13 cellular contexts compared by ENCODE assay signal in the genomic region with DNA sequence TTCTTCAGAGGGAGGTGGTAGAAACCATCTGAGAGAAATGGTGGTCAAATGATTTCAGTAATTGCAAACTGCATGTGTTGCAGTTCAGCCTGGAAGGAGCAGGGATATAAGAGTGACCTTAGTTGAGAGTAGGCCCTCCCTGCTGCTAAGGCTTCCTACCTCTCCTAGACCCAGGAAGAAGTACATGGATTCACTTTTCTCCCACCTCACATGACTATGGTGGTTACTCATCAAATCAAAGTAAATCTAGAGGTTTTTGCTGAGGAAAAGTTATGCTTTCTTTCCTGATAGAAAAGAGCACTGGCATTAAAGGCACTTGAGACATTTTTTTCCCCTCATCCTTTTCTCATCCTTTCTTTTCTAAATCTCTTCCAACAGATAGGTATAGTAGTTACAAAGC.
"Had no signal": no experiment of that assay in that cellular context is flagged by ENCODE, and none has a peak within 500 bp of the region (broad histone marks: within the 10 kb centered on the region; RNA-seq: fewer than 3 reads in every experiment).

No MANE protein-coding gene starts in this region.

- ATAC-seq: activated naive CD4-positive, alpha-beta T cell treated with anti-CD3 and anti-CD28 coated beads, Interleukin-2, amount 50 U/mL, for 72 hours; gastroesophageal sphincter; lower lobe of right lung; natural killer cell; sciatic nerve; T-helper 17 cell had no signal

- H3K9me3 ChIP-seq: gastroesophageal sphincter, lower lobe of right lung, prostate gland had no signal

- DNase-seq: activated CD4-positive, alpha-beta T cell treated with anti-CD3 and anti-CD28 coated beads, Interleukin-2, amount 50 U/mL, for 1 hour; activated CD4-positive, CD25-positive, alpha-beta regulatory T cell; kidney glomerular epithelial cell; lower lobe of right lung; natural killer cell; stimulated activated CD4-positive, alpha-beta T cell treated with anti-CD3 and anti-CD28 coated beads, Interleukin-12 subunit alpha, Interleukin-12 subunit beta, amount 100 ng/mL, for 4 hours; stimulated activated naive CD4-positive, alpha-beta T cell; T-helper 17 cell; trophoblast cell had no signal

- H3K36me3 ChIP-seq: lower lobe of right lung, prostate gland had no signal

- H3K27me3 ChIP-seq: gastroesophageal sphincter had no signal

- H3K27ac ChIP-seq: gastroesophageal sphincter, lower lobe of right lung had no signal

- H3K4me1 ChIP-seq: gastroesophageal sphincter, lower lobe of right lung, prostate gland had no signal

- H3K4me3 ChIP-seq: gastroesophageal sphincter, lower lobe of right lung, prostate gland had no signal
